Comparison of ENCODE assay signal across 15 cellular contexts in the genomic region with DNA sequence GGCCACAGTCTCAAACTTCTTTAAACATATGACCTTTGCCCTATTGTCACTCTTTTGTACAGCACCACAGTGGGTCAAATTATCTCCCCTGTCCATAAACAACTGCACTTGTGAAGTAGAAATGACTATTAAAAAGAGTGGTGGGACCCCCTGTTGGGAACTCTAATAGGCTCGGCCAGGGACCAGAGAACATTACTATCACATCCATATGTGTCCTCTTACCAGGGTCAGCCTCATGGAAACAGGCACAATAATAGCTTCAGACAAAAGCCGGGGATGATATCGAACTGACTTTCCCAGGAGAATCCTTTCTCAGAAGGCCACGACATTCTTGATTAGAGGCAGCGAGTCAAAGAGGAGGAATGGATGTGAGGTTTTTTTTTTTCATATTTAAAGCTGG.
"Had no signal": no experiment of that assay in that cellular context is flagged by ENCODE, and none has a peak within 500 bp of the region (broad histone marks: within the 10 kb centered on the region; RNA-seq: fewer than 3 reads in every experiment).

No MANE protein-coding gene starts in this region.

- H3K27me3 ChIP-seq: adrenal gland, breast epithelium had no signal

- H3K27ac ChIP-seq: adrenal gland, breast epithelium had no signal

- H3K9me3 ChIP-seq: adrenal gland, breast epithelium had no signal

- H3K4me3 ChIP-seq: adrenal gland, breast epithelium had no signal

- H3K36me3 ChIP-seq: adrenal gland, breast epithelium had no signal

- H3K4me1 ChIP-seq: adrenal gland, breast epithelium had no signal

- DNase-seq: activated CD4-positive, alpha-beta T cell treated with anti-CD3 and anti-CD28 coated beads, Interleukin-2, amount 10 ng/mL, durations not matched to agents 24 days and 14 days; activated effector memory CD4-positive, alpha-beta T cell treated with anti-CD3 and anti-CD28 coated beads, Interleukin-2, amount 50 U/mL, for 16 hours; activated T-cell treated with anti-CD3 and anti-CD28 coated beads, Interleukin-2, amount 50 U/mL, for 72 hours; adrenal gland; cortex of kidney; erythroblast; head of caudate nucleus; occipital lobe; posterior cingulate gyrus; stimulated activated CD4-positive, alpha-beta T cell treated with anti-CD3 and anti-CD28 coated beads, Interleukin-12 subunit alpha, Interleukin-12 subunit beta, amount 100 ng/mL, for 4 hours; stimulated activated CD4-positive, alpha-beta T cell treated with anti-CD3 and anti-CD28 coated beads, Interleukin-1b, Interleukin-23, amount 100 ng/mL, for 48 hours; stimulated activated CD8-positive, alpha-beta memory T cell treated with anti-CD3 and anti-CD28 coated beads, Interleukin-4, amount 100 ng/mL, for 48 hours; stimulated activated naive CD4-positive, alpha-beta T cell; T1000 had no signal
